Comparison of ENCODE assay signal across 10 cellular contexts in genomic region chr7:2717905-2718702, GRCh38. TPM values are rescaled to one million over a fixed set of nuclear protein-coding genes. Genes with fewer than 3 reads are reported as not detected.
DNase-seq lines count a peak whose midpoint lies in the region; ATAC-seq and TF ChIP-seq lines count a peak whose summit lies in the region.
"Had no signal": no experiment of that assay in that cellular context is flagged by ENCODE, and none has a peak within 500 bp of the region (broad histone marks: within the 10 kb centered on the region; RNA-seq: fewer than 3 reads in every experiment).

No MANE protein-coding gene starts in this region.

- POLR2A ChIA-PET in activated CD4-positive, alpha-beta T cell treated with anti-CD3 and anti-CD28 coated beads for 36 hours (lab: Charles Lee): no interaction called here
- POLR2A ChIA-PET in CD8-positive, alpha-beta memory T cell (lab: Charles Lee): interaction anchor here (0.6 to 1.3 kb wide), 2 partner anchors 8 to 19 kb away, joined by 3 to 6 read pairs; no protein-coding TSS in a partner anchor

- H3K4me1 ChIP-seq in CD8-positive, alpha-beta memory T cell (ENCODE audit: insufficient read depth, low read length): peaks cover 48% of the 10 kb centered on the region
- H3K4me1 ChIP-seq in colonic mucosa: peaks cover 15% of the 10 kb centered on the region
- peaks cover 14 to 29% (median 19%) of the 10 kb centered on the region in 4 donors for H3K4me1 ChIP-seq in upper lobe of left lung

- peaks cover 9% of the 10 kb centered on the region for H3K36me3 Mint-ChIP-seq in activated CD4-positive, alpha-beta T cell treated with anti-CD3 and anti-CD28 coated beads for 36 hours (ENCODE audit: low read depth)
- peaks cover 0 to 3% (median 2%) of the 10 kb centered on the region in 3 donors for H3K36me3 Mint-ChIP-seq in CD8-positive, alpha-beta memory T cell
- H3K36me3 Mint-ChIP-seq in progenitor cell of endocrine pancreas (ENCODE audit: insufficient read depth): peaks cover 24% of the 10 kb centered on the region

- no peak for TF ChIP-seq POLR2A in upper lobe of left lung (IDR thresholded peaks at IDR 0.05)

- no peaks in the 10 kb centered on the region for H3K27me3 ChIP-seq in CD8-positive, alpha-beta memory T cell (ENCODE audit: insufficient read depth, low read length, poor library complexity, severe bottlenecking)
- H3K27me3 ChIP-seq in colonic mucosa: no peaks in the 10 kb centered on the region
- H3K27me3 ChIP-seq in upper lobe of left lung: no peaks in the 10 kb centered on the region
- H3K27me3 ChIP-seq: tibial artery had no signal

- TF ChIP-seq CTCF in colonic mucosa (IDR thresholded peaks at IDR 0.05): no peak
- no peak for TF ChIP-seq CTCF in progenitor cell of endocrine pancreas (IDR thresholded peaks at IDR 0.05; ENCODE audit: unreplicated experiment)
- TF ChIP-seq CTCF in upper lobe of left lung (IDR thresholded peaks at IDR 0.05): no peak

- peak overlapping the region; percentile 63 for H3K27ac Mint-ChIP-seq in activated CD4-positive, alpha-beta T cell treated with anti-CD3 and anti-CD28 coated beads for 36 hours
- peak overlapping the region in 4 of 8 donors; percentile 23 to 93 (median 58) for H3K27ac Mint-ChIP-seq in CD8-positive, alpha-beta memory T cell
- peak overlapping the region; percentile 91 for H3K27ac Mint-ChIP-seq in progenitor cell of endocrine pancreas

- intact Hi-C loops in activated CD4-positive, alpha-beta T cell treated with anti-CD3 and anti-CD28 coated beads for 36 hours (cut with DNase I, micrococcal nuclease): loop anchor here in 1 of 2 experiments (5.0 kb wide), 1 partner anchor 144 kb away; no protein-coding TSS in a partner anchor
- intact Hi-C loops in colonic mucosa (cut with DNase I): no loop called here

- CTCF ChIA-PET in activated CD4-positive, alpha-beta T cell treated with anti-CD3 and anti-CD28 coated beads for 36 hours (lab: Charles Lee): interaction anchor here (0.5 to 3.9 kb wide), 12 partner anchors 8 to 656 kb away, joined by 3 to 35 read pairs (median 4); no protein-coding TSS in a partner anchor
- CTCF ChIA-PET in CD8-positive, alpha-beta memory T cell (lab: Charles Lee): interaction anchor here (0.8 to 4.5 kb wide), 14 partner anchors 8 to 266 kb away, joined by 3 to 65 read pairs (median 4); no protein-coding TSS in a partner anchor

- 81 to 83% methylated on average over 36 to 44 of the region's 44 CpGs for WGBS in upper lobe of left lung, 2 donors

- peak overlapping the region; percentile 24 for H3K27ac ChIP-seq in CD8-positive, alpha-beta memory T cell (ENCODE audit: low read depth, low read length)
- peak overlapping the region; percentile 70 for H3K27ac ChIP-seq in colonic mucosa
- H3K27ac ChIP-seq in upper lobe of left lung: peak overlapping the region in 1 of 4 donors; percentile 37

- H3K9ac ChIP-seq in colonic mucosa (ENCODE audit: low read depth in 2 of 2, low read length in 2 of 2): peak overlapping the region in 1 of 2 donors; percentile 77

- peaks cover 67% of the 10 kb centered on the region for H3K4me1 Mint-ChIP-seq in activated CD4-positive, alpha-beta T cell treated with anti-CD3 and anti-CD28 coated beads for 36 hours
- peaks cover 50 to 71% (median 69%) of the 10 kb centered on the region in 3 donors for H3K4me1 Mint-ChIP-seq in CD8-positive, alpha-beta memory T cell
- peaks cover 30% of the 10 kb centered on the region for H3K4me1 Mint-ChIP-seq in progenitor cell of endocrine pancreas (ENCODE audit: low read depth)

- H3K36me3 ChIP-seq in CD8-positive, alpha-beta memory T cell (ENCODE audit: insufficient read depth, low read length): no peaks in the 10 kb centered on the region
- no peaks in the 10 kb centered on the region for H3K36me3 ChIP-seq in colonic mucosa
- H3K36me3 ChIP-seq in upper lobe of left lung: peaks cover 0 to 7% (median 0%) of the 10 kb centered on the region in 4 donors

- no peak overlapping the region for H3K4me3 Mint-ChIP-seq in activated CD4-positive, alpha-beta T cell treated with anti-CD3 and anti-CD28 coated beads for 36 hours
- H3K4me3 Mint-ChIP-seq in CD8-positive, alpha-beta memory T cell: no peak overlapping the region
- no peak overlapping the region for H3K4me3 Mint-ChIP-seq in progenitor cell of endocrine pancreas (ENCODE audit: low read depth)

- no peak overlapping the region for H3K4me3 ChIP-seq in CD8-positive, alpha-beta memory T cell (ENCODE audit: low read length)
- H3K4me3 ChIP-seq in colonic mucosa: no peak overlapping the region
- peak overlapping the region in 1 of 4 donors; percentile 6 for H3K4me3 ChIP-seq in upper lobe of left lung

- TF ChIP-seq EP300 in upper lobe of left lung (IDR thresholded peaks at IDR 0.05): no peak

- DNase-seq in activated CD4-positive, alpha-beta T cell treated with anti-CD3 and anti-CD28 coated beads for 36 hours: no peak
- DNase-seq in activated CD4-positive, alpha-beta T cell treated with anti-CD3 and anti-CD28 coated beads, Interleukin-2, amount 50 U/mL, for 1 hour: no peak
- DNase-seq in CD8-positive, alpha-beta memory T cell: no peak
- DNase-seq in colonic mucosa (no peak), progenitor cell of endocrine pancreas (ENCODE audit: low spot score, unreplicated experiment) (no peak), upper lobe of left lung (no peak), OCI-M2 (lab: John Stamatoyannopoulos, UW; ENCODE audit: unreplicated experiment) (no peak)
- DNase-seq: NCI-H2107 had no signal

- no peaks in the 10 kb centered on the region for H3K9me3 Mint-ChIP-seq in activated CD4-positive, alpha-beta T cell treated with anti-CD3 and anti-CD28 coated beads for 36 hours (ENCODE audit: low read depth)
- no peaks in the 10 kb centered on the region for H3K9me3 Mint-ChIP-seq in CD8-positive, alpha-beta memory T cell
- H3K9me3 Mint-ChIP-seq in progenitor cell of endocrine pancreas (ENCODE audit: low read depth): no peaks in the 10 kb centered on the region

- H3K9me3 ChIP-seq in CD8-positive, alpha-beta memory T cell (ENCODE audit: low read length): no peaks in the 10 kb centered on the region
- H3K9me3 ChIP-seq in colonic mucosa (no peaks in the 10 kb centered on the region), upper lobe of left lung (no peaks in the 10 kb centered on the region)
- H3K9me3 ChIP-seq: tibial artery had no signal

- no peaks in the 10 kb centered on the region for H3K27me3 Mint-ChIP-seq in activated CD4-positive, alpha-beta T cell treated with anti-CD3 and anti-CD28 coated beads for 36 hours
- H3K27me3 Mint-ChIP-seq in CD8-positive, alpha-beta memory T cell: peaks cover 0 to 2% of the 10 kb centered on the region in 2 donors
- no peaks in the 10 kb centered on the region for H3K27me3 Mint-ChIP-seq in progenitor cell of endocrine pancreas

- ATAC-seq in activated CD4-positive, alpha-beta T cell treated with anti-CD3 and anti-CD28 coated beads for 36 hours: no peak
- ATAC-seq in upper lobe of left lung (ENCODE audit: low FRiP score in 2 of 2) (no peak), HG03432 (IDR thresholded peaks at IDR 0.05; ENCODE audit: unreplicated experiment) (no peak)

RNA-seq across cellular contexts. Expression of gene AMZ1, which starts 30.1 kb away (rescaled TPM):
- total RNA-seq in activated CD4-positive, alpha-beta T cell treated with anti-CD3 and anti-CD28 coated beads for 36 hours: under 1 TPM; 0.14 TPM
- under 1 TPM in 1 of 2 experiments, not detected in 1; 0.07 TPM for total RNA-seq in CD8-positive, alpha-beta memory T cell
- 0.08 TPM for polyA plus RNA-seq in CD8-positive, alpha-beta memory T cell
- total RNA-seq in colonic mucosa (under 1 TPM in 1 of 2 donors, not detected in 1; 0.08 TPM), progenitor cell of endocrine pancreas (0.07 and 0.19 TPM in 2 replicates), upper lobe of left lung (10 to 100 TPM in 1 of 6 donors, 1 to 10 TPM in 3, under 1 TPM in 2; 0.30 to 16.6 (median 5.3) TPM)
